In the genomic region with DNA sequence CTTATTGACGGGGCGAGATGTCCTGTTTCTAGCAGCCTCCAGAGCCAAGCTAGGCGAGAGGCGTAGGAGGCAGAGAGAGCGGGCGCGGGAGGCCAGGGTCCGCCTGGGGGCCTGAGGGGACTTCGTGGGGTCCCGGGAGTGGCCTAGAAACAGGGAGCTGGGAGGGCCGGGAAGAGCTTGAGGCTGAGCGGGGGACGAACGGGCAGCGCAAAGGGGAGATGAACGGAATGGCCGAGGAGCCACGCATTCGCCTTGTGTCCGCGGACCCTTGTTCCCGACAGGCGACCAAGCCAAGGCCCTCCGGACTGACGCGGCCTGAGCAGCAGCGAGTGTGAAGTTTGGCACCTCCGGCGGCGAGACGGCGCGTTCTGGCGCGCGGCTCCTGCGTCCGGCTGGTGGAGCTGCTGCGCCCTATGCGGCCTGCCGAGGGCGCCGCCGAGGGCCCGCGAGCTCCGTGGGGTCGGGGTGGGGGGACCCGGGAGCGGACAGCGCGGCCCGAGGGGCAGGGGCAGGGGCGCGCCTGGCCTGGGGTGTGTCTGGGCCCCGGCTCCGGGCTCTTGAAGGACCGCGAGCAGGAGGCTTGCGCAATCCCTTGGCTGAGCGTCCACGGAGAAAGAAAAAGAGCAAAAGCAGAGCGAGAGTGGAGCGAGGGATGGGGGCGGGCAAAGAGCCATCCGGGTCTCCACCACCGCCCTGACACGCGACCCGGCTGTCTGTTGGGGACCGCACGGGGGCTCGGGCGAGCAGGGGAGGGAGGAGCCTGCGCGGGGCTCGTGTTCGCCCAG, we compare ENCODE assay signal across 8 cellular contexts. TPM values are rescaled to one million over a fixed set of nuclear protein-coding genes. Genes with fewer than 3 reads are reported as not detected.
DNase-seq lines count a peak whose midpoint lies in the region; ATAC-seq and TF ChIP-seq lines count a peak whose summit lies in the region.

No MANE protein-coding gene starts in this region.

- H3K27ac Mint-ChIP-seq in neural progenitor cell = no peak overlapping the region

- peak overlapping the region; percentile 79 for H3K4me3 Mint-ChIP-seq in neural progenitor cell

- peak overlapping the region; percentile 86 for H3K27ac ChIP-seq in VCaP
- peak overlapping the region; percentile 78 to 98 (median 90) for H3K27ac ChIP-seq in esophagus muscularis mucosa (replicated peaks in 1 of 4)
- H3K27ac ChIP-seq in neural progenitor cell = no peak overlapping the region

- DNase-seq in SIG-M5 treated with dmso at 0.1 percent for 504 hours (lab: John Stamatoyannopoulos, UW; ENCODE audit: unreplicated experiment) (peak; percentile 32), SIG-M5 (lab: John Stamatoyannopoulos, UW) (no peak), esophagus muscularis mucosa (ENCODE audit: extremely low spot score) (no peak), neural progenitor cell (ENCODE audit: low spot score) (peak; percentile 78), superior temporal gyrus (ENCODE audit: extremely low spot score) (no peak), NCI-H2029 treated with DMSO at 0.1 percent for 48 hours (lab: John Stamatoyannopoulos, UW) (no peak)

- no peak for ATAC-seq in HG03108 (IDR thresholded peaks at IDR 0.05; ENCODE audit: unreplicated experiment)

- WGBS in esophagus muscularis mucosa = 6% methylated on average over 21 of the region's 78 CpGs

- H3K79me2 ChIP-seq in neural progenitor cell (ENCODE audit: low read depth) = no peaks in the 10 kb centered on the region

- H3K36me3 ChIP-seq in esophagus muscularis mucosa (peaks cover 0 to 2% (median 1%) of the 10 kb centered on the region in 4 donors), neural progenitor cell (no peaks in the 10 kb centered on the region)

- H3K4me2 ChIP-seq in neural progenitor cell = peak overlapping the region; percentile 2

- H3K4me3 ChIP-seq in esophagus muscularis mucosa = peak overlapping the region; percentile 56 to 90 (median 74)
- H3K4me3 ChIP-seq in neural progenitor cell = peak overlapping the region; percentile 43

- no peak for TF ChIP-seq POLR2A in esophagus muscularis mucosa (IDR thresholded peaks at IDR 0.05; ENCODE audit: low read depth)

- H3K4me1 ChIP-seq in esophagus muscularis mucosa = peaks cover 75 to 90% (median 89%) of the 10 kb centered on the region in 4 donors
- H3K4me1 ChIP-seq in neural progenitor cell = peaks cover 42% of the 10 kb centered on the region

- H3F3A ChIP-seq in neural progenitor cell (ENCODE audit: low read depth) = peaks cover 90% of the 10 kb centered on the region

- intact Hi-C loops in esophagus muscularis mucosa (cut with DNase I) = loop anchor here (2.0 kb wide), 1 partner anchor 46 kb away; no protein-coding TSS in a partner anchor

- H4K20me1 ChIP-seq in neural progenitor cell (ENCODE audit: low read depth) = peaks cover 66% of the 10 kb centered on the region

- no peak for TF ChIP-seq CTCF in VCaP (conservative IDR thresholded peaks at IDR 0.05)
- peak in 2 of 3 experiments; percentile 24 to 43 for TF ChIP-seq CTCF in esophagus muscularis mucosa (IDR thresholded peaks at IDR 0.05)
- peak; percentile 48 for TF ChIP-seq CTCF in neural progenitor cell (IDR thresholded peaks at IDR 0.05)

- TF ChIP-seq EP300 in esophagus muscularis mucosa (IDR thresholded peaks at IDR 0.05) = no peak

- H3K9ac ChIP-seq in neural progenitor cell = no peak overlapping the region

- H3K27me3 ChIP-seq in esophagus muscularis mucosa (peaks cover 23 to 51% (median 41%) of the 10 kb centered on the region in 4 donors), neural progenitor cell (peaks cover 92% of the 10 kb centered on the region)

- peaks cover 0 to 6% (median 0%) of the 10 kb centered on the region in 4 donors for H3K9me3 ChIP-seq in esophagus muscularis mucosa
- H3K9me3 ChIP-seq in neural progenitor cell (ENCODE audit: low read depth) = no peaks in the 10 kb centered on the region

- peaks cover 50% of the 10 kb centered on the region for H3K27me3 Mint-ChIP-seq in neural progenitor cell (ENCODE audit: insufficient read depth, low read depth)

- H2AFZ ChIP-seq in neural progenitor cell (replicated peaks) = no peak overlapping the region

- peaks cover 33% of the 10 kb centered on the region for H3K4me1 Mint-ChIP-seq in neural progenitor cell

- H3K9me3 Mint-ChIP-seq in neural progenitor cell = no peaks in the 10 kb centered on the region

- H3K36me3 Mint-ChIP-seq in neural progenitor cell = peaks cover 2% of the 10 kb centered on the region

RNA-seq across cellular contexts. Expression of a gene that starts 1.2 kb away (rescaled TPM):
- total RNA-seq in esophagus muscularis mucosa = 10 to 100 TPM in 3 of 4 donors, 1 to 10 TPM in 1; 6.6 to 14.1 (median 12.3) TPM
- 2.7 and 5.6 TPM in 2 replicates for total RNA-seq in neural progenitor cell (ENCODE audit: low replicate concordance)

RNA-seq across cellular contexts. Expression of a gene that starts 43.5 kb away (rescaled TPM):
- 1 to 10 TPM; 1.7 to 7.5 (median 2.6) TPM for total RNA-seq in esophagus muscularis mucosa
- 2.8 and 15.2 TPM in 2 replicates for total RNA-seq in neural progenitor cell (ENCODE audit: low replicate concordance)

Comparison
In these comparisons a context has a peak if more than half of its experiments do, and no peak if none do; other contexts are left out.
1. DNase-seq: peak in SIG-M5 treated with dmso at 0.1 percent for 504 hours (single experiment) and neural progenitor cell (single experiment); none in SIG-M5 (single experiment), esophagus muscularis mucosa (single experiment), superior temporal gyrus (single experiment) and NCI-H2029 treated with DMSO at 0.1 percent for 48 hours (single experiment).